Comparison of ENCODE assay signal across 1 cellular context in genomic region chr10:124739119-124739921, GRCh38.
TF ChIP-seq lines count a peak whose summit lies in the region.

No MANE protein-coding gene starts in this region.

TF ChIP-seq in H1, 55 proteins besides CTCF, POLR2A, EP300 and RAD21:
- 0 out of 2 replicates have a peak, but pooled peaks have one; percentile 30 for TF ChIP-seq KDM1A (IDR thresholded peaks at IDR 0.05; ENCODE audit: borderline replicate concordance, low read length)
- TF ChIP-seq NANOG (IDR thresholded peaks at IDR 0.05; ENCODE audit: insufficient read depth, low read depth, low read length, poor library complexity, severe bottlenecking): peak; percentile 16
- no peak for TF ChIP-seq NRF1 (IDR thresholded peaks at IDR 0.05; ENCODE audit: low read depth, low read length)
- TF ChIP-seq ZNF274 (IDR thresholded peaks at IDR 0.05; ENCODE audit: borderline replicate concordance, extremely low read depth, low read length): no peak
- no peak for TF ChIP-seq SP1 (IDR thresholded peaks at IDR 0.05; ENCODE audit: low read depth, low read length)
- TF ChIP-seq ATF2 (IDR thresholded peaks at IDR 0.05; ENCODE audit: low read length): no peak
- TF ChIP-seq JUND (IDR thresholded peaks at IDR 0.05; ENCODE audit: low read length): no peak
- TF ChIP-seq GABPA (IDR thresholded peaks at IDR 0.05; ENCODE audit: borderline replicate concordance, insufficient read depth, low read length): no peak
- TF ChIP-seq SP2 (IDR thresholded peaks at IDR 0.05; ENCODE audit: low read length): no peak
- TF ChIP-seq BCL11A (IDR thresholded peaks at IDR 0.05; ENCODE audit: low read depth in 2 of 2, low read length in 2 of 2): no peak
- no peak for TF ChIP-seq RNF2 (IDR thresholded peaks at IDR 0.05; ENCODE audit: borderline replicate concordance, low read depth, low read length, missing control alignments, poor library complexity, severe bottlenecking)
- TF ChIP-seq BACH1 (IDR thresholded peaks at IDR 0.05; ENCODE audit: low read length): no peak
- TF ChIP-seq EGR1 (IDR thresholded peaks at IDR 0.05; ENCODE audit: borderline replicate concordance, low read depth, low read length): no peak
